23 cellular contexts compared by ENCODE assay signal in the genomic region with DNA sequence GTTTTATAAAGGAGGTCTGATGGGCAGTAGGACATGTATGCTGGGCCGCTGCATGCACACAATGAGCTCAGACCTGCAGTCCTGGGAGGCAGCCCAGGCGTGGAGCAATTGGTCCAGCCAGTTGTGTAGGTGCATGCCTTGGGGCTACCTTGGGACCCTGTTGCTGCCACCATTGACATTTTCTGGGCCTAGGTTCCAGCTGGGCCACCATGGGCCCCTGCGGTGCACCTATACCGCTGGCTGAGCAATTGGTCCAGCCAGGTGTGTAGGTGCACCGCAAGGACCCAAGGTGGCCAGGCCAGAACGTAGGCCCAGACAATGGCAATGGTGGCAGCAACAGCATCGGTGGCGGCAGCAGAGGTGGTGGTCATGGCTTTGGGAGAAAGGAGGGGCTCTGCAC.
DNase-seq lines count a peak whose midpoint lies in the region; ATAC-seq and TF ChIP-seq lines count a peak whose summit lies in the region.
"Had no signal": no experiment of that assay in that cellular context is flagged by ENCODE, and none has a peak within 500 bp of the region (broad histone marks: within the 10 kb centered on the region; RNA-seq: fewer than 3 reads in every experiment).

No MANE protein-coding gene starts in this region.

- H3K27ac ChIP-seq in right atrium auricular region: no peak overlapping the region
- H3K27ac ChIP-seq: 22Rv1, BLaER1, C4-2B had no signal

- H3K36me3 ChIP-seq in right atrium auricular region: no peaks in the 10 kb centered on the region
- H3K36me3 ChIP-seq: BLaER1, HAP-1 had no signal

- TF ChIP-seq CTCF in right atrium auricular region (IDR thresholded peaks at IDR 0.05) (no peak), osteocyte (IDR thresholded peaks at IDR 0.05) (no peak)

- peak overlapping the region; percentile 59 for H3K27ac Mint-ChIP-seq in osteocyte (ENCODE audit: unreplicated experiment)
- H3K27ac Mint-ChIP-seq: B cell; CD4-positive, CD25-positive, alpha-beta regulatory T cell; CD8-positive, alpha-beta T cell; HFFc6 had no signal

- peaks cover 0 to 1% of the 10 kb centered on the region in 2 donors for H3K9me3 ChIP-seq in right atrium auricular region
- H3K9me3 ChIP-seq: Caco-2, HAP-1 had no signal

- no peaks in the 10 kb centered on the region for H3K27me3 ChIP-seq in right atrium auricular region
- H3K27me3 ChIP-seq: BLaER1 had no signal

- DNase-seq in NCI-H146 (lab: John Stamatoyannopoulos, UW) (peak; percentile 21), NCI-H146 treated with DMSO at 0.1 percent for 48 hours (lab: John Stamatoyannopoulos, UW; ENCODE audit: unreplicated experiment) (no peak), right atrium auricular region (ENCODE audit: low spot score) (peak; percentile 50), left cardiac atrium (no peak), osteocyte (ENCODE audit: extremely low spot score, unreplicated experiment) (peak; percentile 77)
- no peak for DNase-seq in activated effector memory CD4-positive, alpha-beta T cell treated with Interleukin-2 at 50 U/mL for 16 hours
- DNase-seq: Caco-2; CD4-positive, CD25-positive, alpha-beta regulatory T cell; CD8-positive, alpha-beta T cell; DMS 273 treated with DMSO at 0.1 percent for 48 hours; DMS79; EL; GDM1; GOT3; HFFc6 had no signal

- no peaks in the 10 kb centered on the region for H3K4me1 ChIP-seq in right atrium auricular region
- H3K4me1 ChIP-seq: Caco-2 had no signal

- peaks cover 63% of the 10 kb centered on the region for H3K4me1 Mint-ChIP-seq in osteocyte (ENCODE audit: unreplicated experiment)
- H3K4me1 Mint-ChIP-seq: B cell; CD4-positive, CD25-positive, alpha-beta regulatory T cell had no signal

- H3K9me3 Mint-ChIP-seq in osteocyte (ENCODE audit: unreplicated experiment): peaks cover under 1% of the 10 kb centered on the region

- no peaks in the 10 kb centered on the region for H3K36me3 Mint-ChIP-seq in osteocyte (ENCODE audit: unreplicated experiment)
- H3K36me3 Mint-ChIP-seq: CD4-positive, CD25-positive, alpha-beta regulatory T cell; CD8-positive, alpha-beta T cell had no signal

- intact Hi-C loops in left cardiac atrium (cut with DNase I): no loop called here

- H3K4me3 ChIP-seq in right atrium auricular region: no peak overlapping the region
- H3K4me3 ChIP-seq: BLaER1, GM12878, HAP-1 had no signal

- no peak overlapping the region for H3K4me3 Mint-ChIP-seq in osteocyte (ENCODE audit: unreplicated experiment)
- H3K4me3 Mint-ChIP-seq: B cell; CD4-positive, CD25-positive, alpha-beta regulatory T cell; CD8-positive, alpha-beta T cell; HFFc6 had no signal

- ATAC-seq in left cardiac atrium: no peak
- no peak for ATAC-seq in HG02884 (IDR thresholded peaks at IDR 0.05; ENCODE audit: unreplicated experiment)
- no peak for ATAC-seq in GM18867 (IDR thresholded peaks at IDR 0.05; ENCODE audit: unreplicated experiment)
- ATAC-seq: CD8-positive, alpha-beta T cell; GM12878 had no signal

- no peaks in the 10 kb centered on the region for H3K27me3 Mint-ChIP-seq in osteocyte (ENCODE audit: unreplicated experiment)

Comparison
In these comparisons a context has a peak if more than half of its experiments do, and no peak if none do; other contexts are left out.
1. DNase-seq: peak in NCI-H146 (single experiment), right atrium auricular region (single experiment) and osteocyte (single experiment); none in NCI-H146 treated with DMSO at 0.1 percent for 48 hours (single experiment), left cardiac atrium (single experiment) and activated effector memory CD4-positive, alpha-beta T cell treated with Interleukin-2 at 50 U/mL for 16 hours (single experiment).